Comparison of ENCODE assay signal across 8 cellular contexts in genomic region chr17:56319531-56319930, GRCh38.
DNase-seq lines count a peak whose midpoint lies in the region; ATAC-seq lines count a peak whose summit lies in the region.

No MANE protein-coding gene starts in this region.

- H3K4me1 Mint-ChIP-seq in stimulated activated memory B cell treated with anti-CD40 and anti-IgM and Interleukin-4, amounts not matched to agents 10 μg/mL and 1 μg/mL and 100 μg/mL, for 72 hours, result no peaks in the 10 kb centered on the region

- no peaks in the 10 kb centered on the region for H3K9me3 Mint-ChIP-seq in stimulated activated memory B cell treated with anti-CD40 and anti-IgM and Interleukin-4, amounts not matched to agents 10 μg/mL and 1 μg/mL and 100 μg/mL, for 72 hours

- no peaks in the 10 kb centered on the region for H3K36me3 Mint-ChIP-seq in stimulated activated memory B cell treated with anti-CD40 and anti-IgM and Interleukin-4, amounts not matched to agents 10 μg/mL and 1 μg/mL and 100 μg/mL, for 72 hours

- no peaks in the 10 kb centered on the region for H3K27me3 Mint-ChIP-seq in stimulated activated memory B cell treated with anti-CD40 and anti-IgM and Interleukin-4, amounts not matched to agents 10 μg/mL and 1 μg/mL and 100 μg/mL, for 72 hours

- H3K4me3 Mint-ChIP-seq in stimulated activated memory B cell treated with anti-CD40 and anti-IgM and Interleukin-4, amounts not matched to agents 10 μg/mL and 1 μg/mL and 100 μg/mL, for 72 hours, result no peak overlapping the region

- DNase-seq in ELR (ENCODE audit: low read depth), result peak; percentile 87
- DNase-seq in NCI-H2227 treated with DMSO at 0.1 percent for 48 hours (lab: John Stamatoyannopoulos, UW), result peak; percentile 14
- peak; percentile 74 for DNase-seq in astrocyte of the hippocampus (ENCODE audit: low read depth, low spot score)
- peak; percentile 68 for DNase-seq in kidney tubule cell (ENCODE audit: low spot score)
- DNase-seq in occipital lobe (lab: John Stamatoyannopoulos, UW), result no peak

- no peak overlapping the region for H3K27ac Mint-ChIP-seq in stimulated activated memory B cell treated with anti-CD40 and anti-IgM and Interleukin-4, amounts not matched to agents 10 μg/mL and 1 μg/mL and 100 μg/mL, for 72 hours

- ATAC-seq in HG02678 (IDR thresholded peaks at IDR 0.05; ENCODE audit: unreplicated experiment) (peak; percentile 51), GM18517 (IDR thresholded peaks at IDR 0.05; ENCODE audit: unreplicated experiment) (no peak)
- no peak for ATAC-seq in stimulated activated memory B cell treated with anti-CD40 and anti-IgM and Interleukin-4, amounts not matched to agents 10 μg/mL and 1 μg/mL and 100 μg/mL, for 72 hours
